In the genomic region with DNA sequence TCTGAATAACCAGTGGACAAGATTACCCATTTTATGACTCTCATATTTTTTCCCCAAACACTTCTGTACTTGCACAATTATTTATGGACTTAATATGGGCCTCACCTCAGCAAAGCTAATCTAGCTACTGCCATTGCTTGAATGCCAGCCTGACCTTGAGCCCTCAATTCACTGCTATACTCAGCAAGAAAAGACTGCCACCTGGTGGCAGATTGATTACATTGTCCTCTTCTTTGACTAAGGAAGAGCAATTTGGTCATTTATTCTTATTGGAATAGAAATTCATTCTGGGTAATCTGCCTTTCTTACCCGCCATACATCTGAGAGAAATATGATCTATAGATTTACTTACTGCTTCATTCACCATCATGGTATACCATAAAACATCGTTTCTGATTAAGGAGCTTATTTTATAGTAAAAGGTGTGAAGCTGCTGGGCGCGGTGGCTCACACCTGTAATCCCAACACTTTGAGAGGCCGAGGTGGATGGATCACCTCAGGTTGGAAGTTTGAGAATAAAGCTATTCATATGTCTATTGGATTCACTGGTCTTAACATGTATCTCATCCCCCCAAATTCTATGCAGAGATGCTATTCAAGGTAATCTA, we compare ENCODE assay signal across 1 cellular context.
TF ChIP-seq lines count a peak whose summit lies in the region.

No MANE protein-coding gene starts in this region.

TF ChIP-seq in GM23338, 12 proteins besides CTCF, POLR2A, EP300 and RAD21 (continued from another document):
- TF ChIP-seq NANOG (IDR thresholded peaks at IDR 0.05; ENCODE audit: borderline replicate concordance): no peak
TF ChIP-seq in GM23338: peak in this region for 0.
